1 cellular context compared by ENCODE assay signal in the genomic region with DNA sequence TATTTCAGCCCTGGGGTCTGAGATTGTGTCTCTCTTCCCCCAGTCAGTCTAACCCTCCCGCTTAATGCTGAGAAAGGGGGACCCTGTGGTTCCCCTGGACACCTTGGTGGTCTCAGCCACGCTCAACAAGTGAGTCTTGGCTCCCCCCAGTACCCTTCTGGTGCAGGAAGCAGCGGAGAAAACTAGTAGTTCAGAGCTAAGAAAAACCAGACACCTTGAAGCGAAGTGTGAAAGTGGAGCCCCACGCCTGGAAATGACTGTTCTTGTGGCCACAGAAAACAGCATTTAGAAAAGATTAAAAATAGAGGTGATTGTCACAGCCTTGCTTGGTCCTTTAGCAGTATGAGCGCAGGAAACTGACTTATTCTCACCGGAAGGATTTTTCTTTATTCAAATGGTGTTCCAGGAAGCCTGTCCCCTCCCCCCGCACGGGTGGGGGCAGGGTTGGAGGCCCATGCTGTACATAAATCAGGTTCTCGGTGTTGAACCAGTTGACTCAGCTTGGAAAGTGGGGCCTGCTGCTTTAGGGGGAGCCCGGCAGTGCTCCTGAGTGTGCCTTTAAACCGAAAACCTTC.
TF ChIP-seq lines count a peak whose summit lies in the region.

No MANE protein-coding gene starts in this region.

TF ChIP-seq in GM23338, 12 proteins besides CTCF, POLR2A, EP300 and RAD21 (continued from another document):
- TF ChIP-seq ETS1 (IDR thresholded peaks at IDR 0.05) (no peak), JUNB (IDR thresholded peaks at IDR 0.05; ENCODE audit: unreplicated experiment) (no peak), CREB1 (CRISPR knock-in tag; IDR thresholded peaks at IDR 0.05; ENCODE audit: low read depth) (no peak)
- TF ChIP-seq, protein P1, sequence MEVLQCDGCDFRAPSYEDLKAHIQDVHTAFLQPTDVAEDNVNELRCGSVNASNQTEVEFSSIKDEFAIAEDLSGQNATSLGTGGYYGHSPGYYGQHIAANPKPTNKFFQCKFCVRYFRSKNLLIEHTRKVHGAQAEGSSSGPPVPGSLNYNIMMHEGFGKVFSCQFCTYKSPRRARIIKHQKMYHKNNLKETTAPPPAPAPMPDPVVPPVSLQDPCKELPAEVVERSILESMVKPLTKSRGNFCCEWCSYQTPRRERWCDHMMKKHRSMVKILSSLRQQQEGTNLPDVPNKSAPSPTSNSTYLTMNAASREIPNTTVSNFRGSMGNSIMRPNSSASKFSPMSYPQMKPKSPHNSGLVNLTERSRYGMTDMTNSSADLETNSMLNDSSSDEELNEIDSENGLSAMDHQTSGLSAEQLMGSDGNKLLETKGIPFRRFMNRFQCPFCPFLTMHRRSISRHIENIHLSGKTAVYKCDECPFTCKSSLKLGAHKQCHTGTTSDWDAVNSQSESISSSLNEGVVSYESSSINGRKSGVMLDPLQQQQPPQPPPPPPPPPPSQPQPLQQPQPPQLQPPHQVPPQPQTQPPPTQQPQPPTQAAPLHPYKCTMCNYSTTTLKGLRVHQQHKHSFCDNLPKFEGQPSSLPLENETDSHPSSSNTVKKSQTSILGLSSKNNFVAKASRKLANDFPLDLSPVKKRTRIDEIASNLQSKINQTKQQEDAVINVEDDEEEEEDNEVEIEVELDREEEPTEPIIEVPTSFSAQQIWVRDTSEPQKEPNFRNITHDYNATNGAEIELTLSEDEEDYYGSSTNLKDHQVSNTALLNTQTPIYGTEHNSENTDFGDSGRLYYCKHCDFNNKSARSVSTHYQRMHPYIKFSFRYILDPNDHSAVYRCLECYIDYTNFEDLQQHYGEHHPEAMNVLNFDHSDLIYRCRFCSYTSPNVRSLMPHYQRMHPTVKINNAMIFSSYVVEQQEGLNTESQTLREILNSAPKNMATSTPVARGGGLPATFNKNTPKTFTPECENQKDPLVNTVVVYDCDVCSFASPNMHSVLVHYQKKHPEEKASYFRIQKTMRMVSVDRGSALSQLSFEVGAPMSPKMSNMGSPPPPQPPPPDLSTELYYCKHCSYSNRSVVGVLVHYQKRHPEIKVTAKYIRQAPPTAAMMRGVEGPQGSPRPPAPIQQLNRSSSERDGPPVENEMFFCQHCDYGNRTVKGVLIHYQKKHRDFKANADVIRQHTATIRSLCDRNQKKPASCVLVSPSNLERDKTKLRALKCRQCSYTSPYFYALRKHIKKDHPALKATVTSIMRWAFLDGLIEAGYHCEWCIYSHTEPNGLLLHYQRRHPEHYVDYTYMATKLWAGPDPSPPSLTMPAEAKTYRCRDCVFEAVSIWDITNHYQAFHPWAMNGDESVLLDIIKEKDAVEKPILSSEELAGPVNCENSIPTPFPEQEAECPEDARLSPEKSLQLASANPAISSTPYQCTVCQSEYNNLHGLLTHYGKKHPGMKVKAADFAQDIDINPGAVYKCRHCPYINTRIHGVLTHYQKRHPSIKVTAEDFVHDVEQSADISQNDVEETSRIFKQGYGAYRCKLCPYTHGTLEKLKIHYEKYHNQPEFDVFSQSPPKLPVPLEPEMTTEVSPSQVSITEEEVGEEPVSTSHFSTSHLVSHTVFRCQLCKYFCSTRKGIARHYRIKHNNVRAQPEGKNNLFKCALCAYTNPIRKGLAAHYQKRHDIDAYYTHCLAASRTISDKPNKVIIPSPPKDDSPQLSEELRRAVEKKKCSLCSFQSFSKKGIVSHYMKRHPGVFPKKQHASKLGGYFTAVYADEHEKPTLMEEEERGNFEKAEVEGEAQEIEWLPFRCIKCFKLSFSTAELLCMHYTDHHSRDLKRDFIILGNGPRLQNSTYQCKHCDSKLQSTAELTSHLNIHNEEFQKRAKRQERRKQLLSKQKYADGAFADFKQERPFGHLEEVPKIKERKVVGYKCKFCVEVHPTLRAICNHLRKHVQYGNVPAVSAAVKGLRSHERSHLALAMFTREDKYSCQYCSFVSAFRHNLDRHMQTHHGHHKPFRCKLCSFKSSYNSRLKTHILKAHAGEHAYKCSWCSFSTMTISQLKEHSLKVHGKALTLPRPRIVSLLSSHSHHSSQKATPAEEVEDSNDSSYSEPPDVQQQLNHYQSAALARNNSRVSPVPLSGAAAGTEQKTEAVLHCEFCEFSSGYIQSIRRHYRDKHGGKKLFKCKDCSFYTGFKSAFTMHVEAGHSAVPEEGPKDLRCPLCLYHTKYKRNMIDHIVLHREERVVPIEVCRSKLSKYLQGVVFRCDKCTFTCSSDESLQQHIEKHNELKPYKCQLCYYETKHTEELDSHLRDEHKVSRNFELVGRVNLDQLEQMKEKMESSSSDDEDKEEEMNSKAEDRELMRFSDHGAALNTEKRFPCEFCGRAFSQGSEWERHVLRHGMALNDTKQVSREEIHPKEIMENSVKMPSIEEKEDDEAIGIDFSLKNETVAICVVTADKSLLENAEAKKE (CRISPR knock-in tag; IDR thresholded peaks at IDR 0.05), result no peak
